8 cellular contexts compared by ENCODE assay signal in the genomic region with DNA sequence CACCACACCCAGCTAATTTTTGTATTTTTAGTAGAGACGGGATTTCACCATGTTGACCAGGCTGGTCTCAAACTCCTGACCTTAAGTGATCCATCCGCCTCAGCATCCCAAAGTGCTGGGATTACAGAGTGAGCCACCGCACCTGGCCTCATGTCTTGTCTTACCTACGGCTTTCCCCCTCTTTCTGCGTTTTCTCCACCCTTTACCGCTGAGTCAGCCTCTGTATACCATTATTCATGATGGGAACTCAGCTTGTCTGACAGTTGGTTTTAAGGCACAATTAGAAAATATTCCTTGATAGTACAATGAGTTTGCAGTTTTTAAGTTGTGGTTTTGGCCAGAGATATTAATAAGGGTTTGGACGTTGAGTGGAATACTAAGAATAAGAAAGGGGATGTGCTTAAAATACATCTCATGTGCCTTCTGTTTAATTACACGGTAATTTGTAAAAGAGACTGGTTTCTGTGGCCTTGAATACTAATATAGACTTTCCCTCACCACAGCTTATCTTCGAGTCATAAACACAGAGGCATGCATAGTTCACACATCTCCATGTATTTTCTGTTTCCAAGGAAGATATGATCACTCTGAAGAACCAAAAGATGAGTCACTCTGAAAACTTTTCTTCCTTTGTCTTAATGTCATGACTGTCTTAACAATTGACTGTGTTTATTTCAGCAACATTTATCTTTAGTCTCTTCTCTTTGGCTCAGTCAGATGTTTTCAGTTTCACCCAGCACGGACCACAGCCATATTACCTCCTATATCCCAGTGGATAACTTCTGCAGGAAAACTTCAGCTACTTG. TPM values are rescaled to one million over a fixed set of nuclear protein-coding genes. Genes with fewer than 3 reads are reported as not detected.
DNase-seq lines count a peak whose midpoint lies in the region; TF ChIP-seq lines count a peak whose summit lies in the region.

No MANE protein-coding gene starts in this region.

- no peak overlapping the region for H2BK120ac ChIP-seq in mesenchymal stem cell (ENCODE audit: low read depth, low read length)

- no peak overlapping the region for H3K4ac ChIP-seq in mesenchymal stem cell (ENCODE audit: low read depth in 1 of 2, low read length in 2 of 2)

- no peak overlapping the region for H3K14ac ChIP-seq in mesenchymal stem cell (ENCODE audit: low read length in 2 of 2)

- no peak overlapping the region for H4K8ac ChIP-seq in mesenchymal stem cell (ENCODE audit: low read length)

- H3K23ac ChIP-seq in mesenchymal stem cell (ENCODE audit: low read length in 2 of 2): no peak overlapping the region

- no peaks in the 10 kb centered on the region for H3K9me3 ChIP-seq in adrenal gland (replicated peaks in 1 of 3)
- H3K9me3 ChIP-seq in mesenchymal stem cell (ENCODE audit: control insufficient read depth, low read length): no peaks in the 10 kb centered on the region

- H3K27me3 ChIP-seq in KMS-11 (ENCODE audit: insufficient read depth, low read depth): no peaks in the 10 kb centered on the region
- no peaks in the 10 kb centered on the region for H3K27me3 ChIP-seq in adrenal gland
- H3K27me3 ChIP-seq in mesenchymal stem cell (ENCODE audit: control insufficient read depth in 1 of 2, insufficient read depth in 1 of 2, low read length in 2 of 2): no peaks in the 10 kb centered on the region

- TF ChIP-seq POLR2A in adrenal gland (IDR thresholded peaks at IDR 0.05): peak in 1 of 2 donors; percentile 11

- H2AK5ac ChIP-seq in mesenchymal stem cell (ENCODE audit: low read length, severe bottlenecking): no peak overlapping the region

- H3K79me1 ChIP-seq in mesenchymal stem cell (replicated peaks; ENCODE audit: low read length, poor library complexity, severe bottlenecking): peaks cover 13% of the 10 kb centered on the region

- intact Hi-C loops in adrenal gland (cut with DNase I): no loop called here

- H3K4me3 ChIP-seq in KMS-11 (IDR thresholded peaks at IDR 0.05; ENCODE audit: insufficient read depth, low read depth, low read length) (no peak overlapping the region), adrenal gland (no peak overlapping the region), mesenchymal stem cell (ENCODE audit: insufficient read depth in 1 of 2, low read depth in 1 of 2, low read length in 2 of 2) (peak overlapping the region in 1 of 2 experiments; percentile 45)

- H3K9ac ChIP-seq in KMS-11 (no peak overlapping the region), mesenchymal stem cell (ENCODE audit: low read length) (peak overlapping the region; percentile 85)

- peak overlapping the region; percentile 53 for H3K27ac ChIP-seq in KMS-11
- peak overlapping the region in 4 of 5 donors; percentile 30 to 53 (median 34) for H3K27ac ChIP-seq in adrenal gland
- peak overlapping the region; percentile 66 for H3K27ac ChIP-seq in mesenchymal stem cell (ENCODE audit: low read length, poor library complexity, severe bottlenecking)

- H2BK15ac ChIP-seq in mesenchymal stem cell (ENCODE audit: low read depth, poor library complexity, severe bottlenecking): no peak overlapping the region

- no peak overlapping the region for H2BK12ac ChIP-seq in mesenchymal stem cell (ENCODE audit: low read length in 2 of 2)

- no peak overlapping the region for H2BK5ac ChIP-seq in mesenchymal stem cell (ENCODE audit: low read depth, low read length, poor library complexity, severe bottlenecking)

- WGBS in adrenal gland, 4 donors: 44 to 50% (median 48%) methylated on average over 10 of the region's 10 CpGs
- WGBS in mesenchymal stem cell: 42% methylated on average over 8 of the region's 10 CpGs

- H4K20me1 ChIP-seq in KMS-11 (ENCODE audit: insufficient read depth): no peaks in the 10 kb centered on the region

- no peak overlapping the region for H3K18ac ChIP-seq in mesenchymal stem cell (ENCODE audit: low read depth in 1 of 2, low read length in 2 of 2)

- H3K4me2 ChIP-seq in KMS-11 (peak overlapping the region; percentile 60), mesenchymal stem cell (ENCODE audit: low read length, poor library complexity, severe bottlenecking) (peak overlapping the region; percentile 7)

- H3K79me2 ChIP-seq in KMS-11 (ENCODE audit: insufficient read depth, low read depth): peaks cover 6% of the 10 kb centered on the region; the same call in 1 of the 2 replicates

- peaks cover 28% of the 10 kb centered on the region for H3K4me1 ChIP-seq in KMS-11 (ENCODE audit: low read depth, poor library complexity, severe bottlenecking)
- peaks cover 0 to 14% of the 10 kb centered on the region in 2 donors for H3K4me1 ChIP-seq in adrenal gland (replicated peaks in 1 of 2)
- peaks cover 2% of the 10 kb centered on the region for H3K4me1 ChIP-seq in mesenchymal stem cell (ENCODE audit: control insufficient read depth, insufficient read depth, low read depth, low read length)

- H3K36me3 ChIP-seq in KMS-11 (ENCODE audit: insufficient read depth) (no peaks in the 10 kb centered on the region), adrenal gland (replicated peaks in 1 of 2) (no peaks in the 10 kb centered on the region), mesenchymal stem cell (ENCODE audit: control insufficient read depth in 1 of 2, insufficient read depth in 2 of 2, low read depth in 1 of 2, low read length in 2 of 2) (no peaks in the 10 kb centered on the region)

- H2AFZ ChIP-seq in KMS-11 (ENCODE audit: low read depth): no peak overlapping the region
- no peak overlapping the region for H2AFZ ChIP-seq in mesenchymal stem cell (ENCODE audit: low read depth, low read length)

- H4K91ac ChIP-seq in mesenchymal stem cell (ENCODE audit: low read length): peak overlapping the region; percentile 68

- peak; percentile 76 for DNase-seq in COLO829 (ENCODE audit: low spot score)
- DNase-seq in adrenal gland: no peak
- DNase-seq in mesenchymal stem cell: peak; percentile 91
- no peak for DNase-seq in ecto neural progenitor cell (ENCODE audit: low spot score)
- no peak for DNase-seq in NCI-H345 treated with DMSO at 0.1 percent for 48 hours (lab: John Stamatoyannopoulos, UW; ENCODE audit: unreplicated experiment)
- no peak for DNase-seq in islet precursor cell
- DNase-seq in UCSD-AML1 (lab: John Stamatoyannopoulos, UW; ENCODE audit: unreplicated experiment): no peak

- TF ChIP-seq CTCF in KMS-11 (conservative IDR thresholded peaks at IDR 0.05; ENCODE audit: low read depth, low read length): no peak
- no peak for TF ChIP-seq CTCF in adrenal gland (IDR thresholded peaks at IDR 0.05)

RNA-seq across cellular contexts. Expression of a gene that starts 54.3 kb away (rescaled TPM):
- total RNA-seq in adrenal gland: 10 to 100 TPM in 5 of 8 donors, 1 to 10 TPM in 3; 4.9 to 33.0 (median 15.7) TPM
- 10 to 100 TPM in 1 of 3 donors, 1 to 10 TPM in 2; 6.8 to 15.4 (median 8.5) TPM for polyA plus RNA-seq in adrenal gland
- 8.5 TPM for polyA plus RNA-seq in mesenchymal stem cell (2013, experiment 1 of 2)
- polyA plus RNA-seq in mesenchymal stem cell (2013, experiment 2 of 2): 8.1 TPM

Comparison
In these comparisons a context has a peak if more than half of its experiments do, and no peak if none do; other contexts are left out.
1. DNase-seq: peak in COLO829 (single experiment) and mesenchymal stem cell (single experiment); none in adrenal gland (0 of 7), ecto neural progenitor cell (single experiment), NCI-H345 treated with DMSO at 0.1 percent for 48 hours (single experiment), islet precursor cell (single experiment) and UCSD-AML1 (single experiment).
2. Peak in every context shown above with its lines, with median percentiles within 50 percentile points of each other: H3K27ac ChIP-seq.